ENCODE assay signal across 1 cellular context in genomic region chr17:14784997-14785696, GRCh38.
TF ChIP-seq lines count a peak whose summit lies in the region.

No MANE protein-coding gene starts in this region.

TF ChIP-seq in HepG2, 621 proteins besides CTCF, POLR2A, EP300 and RAD21 (continued from another document):
- TF ChIP-seq LRRFIP1 (CRISPR knock-in tag; conservative IDR thresholded peaks at IDR 0.05) (no peak), STAT6 (CRISPR knock-in tag; IDR thresholded peaks at IDR 0.05; ENCODE audit: borderline replicate concordance) (no peak), MTF2 (CRISPR knock-in tag; IDR thresholded peaks at IDR 0.05; ENCODE audit: borderline replicate concordance) (peak; percentile 36; the same call in 1 of the 2 replicates), MZF1 (CRISPR knock-in tag; IDR thresholded peaks at IDR 0.05; ENCODE audit: borderline replicate concordance) (no peak), ZNF720 (CRISPR knock-in tag; IDR thresholded peaks at IDR 0.05) (no peak), MED8 (CRISPR knock-in tag; IDR thresholded peaks at IDR 0.05; ENCODE audit: insufficient replicate concordance) (no peak), HIVEP1 (CRISPR knock-in tag; IDR thresholded peaks at IDR 0.05) (no peak), CC2D1A (CRISPR knock-in tag; IDR thresholded peaks at IDR 0.05) (no peak), NR1H2 (CRISPR knock-in tag; IDR thresholded peaks at IDR 0.05; ENCODE audit: borderline replicate concordance, low read depth) (no peak), FOSL2 (CRISPR knock-in tag; IDR thresholded peaks at IDR 0.05) (0 out of 2 replicates have a peak, but pooled peaks have one; percentile 13), ZNF782 (CRISPR knock-in tag; IDR thresholded peaks at IDR 0.05; ENCODE audit: borderline replicate concordance) (0 out of 2 replicates have a peak, but pooled peaks have one; percentile 47), ZNF138 (CRISPR knock-in tag; IDR thresholded peaks at IDR 0.05; ENCODE audit: low read depth) (no peak), MAX (IDR thresholded peaks at IDR 0.05) (no peak), PHF20 (CRISPR knock-in tag; IDR thresholded peaks at IDR 0.05) (no peak), ZNF800 (CRISPR knock-in tag; IDR thresholded peaks at IDR 0.05) (no peak), TFAP4 (IDR thresholded peaks at IDR 0.05; ENCODE audit: borderline replicate concordance, low read depth) (peak; percentile 8; the same call in 1 of the 2 replicates), LCORL (IDR thresholded peaks at IDR 0.05) (no peak), LCORL (CRISPR knock-in tag; IDR thresholded peaks at IDR 0.05) (0 out of 2 replicates have a peak, but pooled peaks have one; percentile 30), ZMYM4 (CRISPR knock-in tag; IDR thresholded peaks at IDR 0.05) (0 out of 2 replicates have a peak, but pooled peaks have one; percentile 33), NFKBIZ (CRISPR knock-in tag; IDR thresholded peaks at IDR 0.05) (no peak), ZMAT5 (CRISPR knock-in tag; IDR thresholded peaks at IDR 0.05; ENCODE audit: borderline replicate concordance, low read depth) (no peak), FOXK2 (IDR thresholded peaks at IDR 0.05) (no peak), ZNF350 (CRISPR knock-in tag; IDR thresholded peaks at IDR 0.05; ENCODE audit: borderline replicate concordance, low read depth) (no peak), ZNF687 (CRISPR knock-in tag; IDR thresholded peaks at IDR 0.05) (peak; percentile 36), SMC3 (IDR thresholded peaks at IDR 0.05; ENCODE audit: low read length) (peak; percentile 75), SAP130 (CRISPR knock-in tag; IDR thresholded peaks at IDR 0.05; ENCODE audit: low read depth) (peak; percentile 20; the same call in 1 of the 2 replicates), ZNF597 (CRISPR knock-in tag; IDR thresholded peaks at IDR 0.05) (no peak), USF2 (IDR thresholded peaks at IDR 0.05; ENCODE audit: low read depth, low read length) (no peak), USF2 (CRISPR knock-in tag; IDR thresholded peaks at IDR 0.05; ENCODE audit: borderline replicate concordance) (no peak), SALL1 (CRISPR knock-in tag; IDR thresholded peaks at IDR 0.05) (peak; percentile 37; the same call in 1 of the 2 replicates)
